Comparison of ENCODE assay signal across 16 cellular contexts in genomic region chr2:63820969-63821368, GRCh38.
"Had no signal": no experiment of that assay in that cellular context is flagged by ENCODE, and none has a peak within 500 bp of the region (broad histone marks: within the 10 kb centered on the region; RNA-seq: fewer than 3 reads in every experiment).

No MANE protein-coding gene starts in this region.

- H3K4me1 Mint-ChIP-seq: central memory CD8-positive, alpha-beta T cell had no signal

- DNase-seq: activated CD4-positive, alpha-beta T cell treated with anti-CD3 and anti-CD28 coated beads for 48 hours; activated naive CD4-positive, alpha-beta T cell treated with anti-CD3 and anti-CD28 coated beads for 36 hours; adrenal gland; erythroblast; mesenchymal stem cell; occipital lobe; stimulated activated CD4-positive, alpha-beta T cell treated with anti-CD3 and anti-CD28 coated beads, Interleukin-4, amount 100 ng/mL, for 24 hours; stomach; T-helper 9 cell; thyroid gland had no signal

- H3K4me1 ChIP-seq: adrenal gland, stomach, thyroid gland had no signal

- H3K9me3 Mint-ChIP-seq: activated naive CD4-positive, alpha-beta T cell treated with anti-CD3 and anti-CD28 coated beads for 36 hours; central memory CD8-positive, alpha-beta T cell; endodermal cell; nephron had no signal

- H3K27ac ChIP-seq: adrenal gland, stomach, thyroid gland, VCaP had no signal

- H3K27ac Mint-ChIP-seq: activated naive CD4-positive, alpha-beta T cell treated with anti-CD3 and anti-CD28 coated beads for 36 hours; endodermal cell; nephron had no signal

- H3K36me3 ChIP-seq: adrenal gland, stomach, thyroid gland, uterus had no signal

- H3K4me3 Mint-ChIP-seq: activated naive CD4-positive, alpha-beta T cell treated with anti-CD3 and anti-CD28 coated beads for 36 hours; central memory CD8-positive, alpha-beta T cell; endodermal cell; nephron had no signal

- H3K27me3 ChIP-seq: adrenal gland, body of pancreas, stomach, thyroid gland, uterus had no signal

- H3K9me3 ChIP-seq: adrenal gland, body of pancreas, stomach, thyroid gland, uterus had no signal

- H3K4me3 ChIP-seq: adrenal gland, body of pancreas, stomach, thyroid gland, uterus had no signal
